In genomic region chr10:114649217-114649906, GRCh38 we compare ENCODE assay signal across 25 cellular contexts. TPM values are rescaled to one million over a fixed set of nuclear protein-coding genes. Genes with fewer than 3 reads are reported as not detected.
DNase-seq lines count a peak whose midpoint lies in the region; ATAC-seq, FAIRE-seq and TF ChIP-seq lines count a peak whose summit lies in the region.
"Had no signal": no experiment of that assay in that cellular context is flagged by ENCODE, and none has a peak within 500 bp of the region (broad histone marks: within the 10 kb centered on the region; RNA-seq: fewer than 3 reads in every experiment).

No MANE protein-coding gene starts in this region.

- TF ChIP-seq EP300 in A549 (IDR thresholded peaks at IDR 0.05) = no peak
- TF ChIP-seq EP300 in upper lobe of left lung (IDR thresholded peaks at IDR 0.05) = no peak

- no peak for TF ChIP-seq POLR2A in A549 (IDR thresholded peaks at IDR 0.05; ENCODE audit: low read length)
- no peak for TF ChIP-seq POLR2A in upper lobe of left lung (IDR thresholded peaks at IDR 0.05)

- no peaks in the 10 kb centered on the region for H4K20me1 ChIP-seq in Karpas-422 (ENCODE audit: insufficient read depth, low read depth, low read length)

- H3K27me3 ChIP-seq in Karpas-422 (ENCODE audit: low read length) = no peaks in the 10 kb centered on the region
- no peaks in the 10 kb centered on the region for H3K27me3 ChIP-seq in upper lobe of left lung
- H3K27me3 ChIP-seq: foreskin keratinocyte, hepatocyte, stomach, tibial nerve had no signal

- H3K79me2 ChIP-seq in Karpas-422 (ENCODE audit: low read length) = no peaks in the 10 kb centered on the region

- POLR2A ChIA-PET in A549 (lab: Yijun Ruan, JAX) = no interaction called here

- peak overlapping the region; percentile 59 to 80 for H3K27ac ChIP-seq in A549
- H3K27ac ChIP-seq in Karpas-422 (ENCODE audit: low read length) = no peak overlapping the region
- peak overlapping the region in 1 of 4 donors; percentile 12 for H3K27ac ChIP-seq in upper lobe of left lung
- H3K27ac ChIP-seq: C4-2B, foreskin keratinocyte, HL-60, lower lobe of right lung had no signal

- no peak overlapping the region for H3K9ac ChIP-seq in Karpas-422 (ENCODE audit: low read length)

- no peaks in the 10 kb centered on the region for H3K36me3 ChIP-seq in Karpas-422 (ENCODE audit: insufficient read depth, low read length)
- no peaks in the 10 kb centered on the region for H3K36me3 ChIP-seq in upper lobe of left lung
- H3K36me3 ChIP-seq: lower lobe of right lung, stomach, tibial nerve had no signal

- TF ChIP-seq RAD21 in A549 (conservative IDR thresholded peaks at IDR 0.05 in 1 of 2, IDR thresholded peaks at IDR 0.05 in 1 of 2) = no peak

- H3K9me3 ChIP-seq in A549 (no peaks in the 10 kb centered on the region), Karpas-422 (ENCODE audit: low read length) (no peaks in the 10 kb centered on the region), upper lobe of left lung (no peaks in the 10 kb centered on the region)
- H3K9me3 ChIP-seq: lower lobe of right lung, stomach, tibial nerve had no signal

- no peaks in the 10 kb centered on the region for H3K9me2 ChIP-seq in Karpas-422 (replicated peaks; ENCODE audit: insufficient read depth, low read length)

- FAIRE-seq in A549 (lab: Jason Lieb, UNC) = no peak
- FAIRE-seq: GM12891 had no signal

- H2AFZ ChIP-seq in Karpas-422 (ENCODE audit: low read length) = no peak overlapping the region
- H2AFZ ChIP-seq: hepatocyte had no signal

- WGBS in A549 (ENCODE audit: missing lambda C conversion rate) = 75% methylated on average over 7 of the region's 7 CpGs
- 73 to 76% methylated on average over 7 of the region's 7 CpGs for WGBS in upper lobe of left lung, 2 donors

- H3K4me2 ChIP-seq in A549 (peak overlapping the region; percentile 68), Karpas-422 (ENCODE audit: low read depth, low read length, poor library complexity, severe bottlenecking) (no peak overlapping the region)
- H3K4me2 ChIP-seq: hepatocyte had no signal

- peaks cover 63% of the 10 kb centered on the region for H3K4me1 ChIP-seq in A549
- no peaks in the 10 kb centered on the region for H3K4me1 ChIP-seq in Karpas-422 (ENCODE audit: low read length)
- peaks cover 17 to 50% (median 26%) of the 10 kb centered on the region in 4 donors for H3K4me1 ChIP-seq in upper lobe of left lung

- CTCF ChIA-PET in A549 (lab: Yijun Ruan, JAX) = interaction anchor here (1.2 to 1.5 kb wide), 2 partner anchors 9 to 137 kb away, joined by 3 to 5 read pairs; partner anchors contain the start of gene ABLIM1

- H3K4me3 ChIP-seq in A549 (no peak overlapping the region), Karpas-422 (ENCODE audit: low read length) (no peak overlapping the region), upper lobe of left lung (no peak overlapping the region)
- H3K4me3 ChIP-seq: hepatocyte, lower lobe of right lung, stomach, tibial nerve had no signal

- DNase-seq in A549 (ENCODE audit: low read depth in 1 of 2, low spot score in 1 of 2) = no peak
- peak; percentile 21 for DNase-seq in Karpas-422
- peak; percentile 83 for DNase-seq in cerebellum (ENCODE audit: low spot score)
- DNase-seq in mucosa of gallbladder (ENCODE audit: low spot score) = peak; percentile 47
- no peak for DNase-seq in DMS53 (lab: John Stamatoyannopoulos, UW)
- DNase-seq in putamen (ENCODE audit: low spot score) = no peak
- DNase-seq in upper lobe of left lung = no peak
- DNase-seq: activated B cell treated with CpG ODN at 0.5 μM for 24 hours; effector CD4-positive, alpha-beta T cell; erythroblast; immature natural killer cell; lower lobe of right lung; NCI-H1092 treated with DMSO at 0.1 percent for 48 hours; NCI-H2029; NCI-H2227 treated with DMSO at 0.1 percent for 48 hours; posterior cingulate gyrus; stimulated activated CD8-positive, alpha-beta memory T cell treated with anti-CD3 and anti-CD28 coated beads, Interleukin-4, amount 100 ng/mL, for 48 hours; stomach; T-helper 9 cell had no signal

- ATAC-seq in A549 (peak in 1 of 2 experiments; percentile 45; a peak in 2 of 6 replicates), upper lobe of left lung (ENCODE audit: low FRiP score in 2 of 2) (no peak)

- no peak for TF ChIP-seq CTCF in A549 (IDR thresholded peaks at IDR 0.05)
- no peak for TF ChIP-seq CTCF in upper lobe of left lung (IDR thresholded peaks at IDR 0.05)

TF ChIP-seq in A549, 52 proteins besides CTCF, POLR2A, EP300 and RAD21:
- TF ChIP-seq HOXB5 (CRISPR knock-in tag; IDR thresholded peaks at IDR 0.05) = no peak
- TF ChIP-seq CHD2 (IDR thresholded peaks at IDR 0.05; ENCODE audit: low read length, partially characterized antibody) = no peak
- peak; percentile 99 for TF ChIP-seq ZC3H11A (IDR thresholded peaks at IDR 0.05)
TF ChIP-seq in A549: peak in this region for 1.

RNA-seq across cellular contexts. Expression of gene ABLIM1, which starts 8.7 kb away (rescaled TPM):
- polyA plus RNA-seq in A549 (2011; rRNA removed) (70.2 and 77.8 TPM in 2 replicates), A549 (2017; fragmentation: RNase III; extraction: RNeasy Plus Mini Kit Qiagen cat#74134 plus additional on column Dnase treatment) (21.4 to 23.2 TPM (median 22.0 TPM) in 3 replicates)
- 11.6 and 14.7 TPM in 2 replicates for polyA plus RNA-seq in A549 (2012; cell fraction: cytosol; rRNA removed)
- 9.7 and 12.1 TPM in 2 replicates for polyA plus RNA-seq in A549 (2012; cell fraction: nucleus; rRNA removed)
- polyA minus RNA-seq in A549 (2011; rRNA and poly(A)+ RNA removed) = 114 and 167 TPM in 2 replicates
- 73.4 and 131 TPM in 2 replicates for total RNA-seq in Karpas-422 (2014; rRNA removed; shearing (Covaris generic); ENCODE audit: low replicate concordance)
- total RNA-seq in cerebellum (112 TPM), mucosa of gallbladder (103 TPM), upper lobe of left lung (100 to 1,000 TPM in 5 of 6 donors, 10 to 100 TPM in 1; 92.2 to 153 (median 131) TPM)

Comparison
In these comparisons a context has a peak if more than half of its experiments do, and no peak if none do; other contexts are left out.
1. DNase-seq: peak in Karpas-422 (single experiment), cerebellum (single experiment) and mucosa of gallbladder (single experiment); none in A549 (0 of 2), DMS53 (single experiment), putamen (single experiment) and upper lobe of left lung (0 of 2).